Comparison of ENCODE assay signal across 7 cellular contexts in genomic region chr1:34086561-34086960, GRCh38.
"Had no signal": no experiment of that assay in that cellular context is flagged by ENCODE, and none has a peak within 500 bp of the region (broad histone marks: within the 10 kb centered on the region; RNA-seq: fewer than 3 reads in every experiment).

No MANE protein-coding gene starts in this region.

- H2AFZ ChIP-seq: GM23248 had no signal

- H3K9ac ChIP-seq: GM23248 had no signal

- H3K4me3 ChIP-seq: GM23248, K562 had no signal

- H3K27ac ChIP-seq: GM23248 had no signal

- DNase-seq: GM23248, GOT3, H7, HCEC 1CT, IMR-90, KG1 had no signal

- ATAC-seq: K562 had no signal
